ENCODE assay signal across 24 cellular contexts in genomic region chr10:77806511-77807157, GRCh38.
A peak's percentile ranks its signal among the peaks of the same experiment; 100 is the strongest.
DNase-seq lines count a peak whose midpoint lies in the region; ATAC-seq, FAIRE-seq and TF ChIP-seq lines count a peak whose summit lies in the region.
"Had no signal": no experiment of that assay in that cellular context is flagged by ENCODE, and none has a peak within 500 bp of the region (broad histone marks: within the 10 kb centered on the region; RNA-seq: fewer than 3 reads in every experiment).

No MANE protein-coding gene starts in this region.

- H3K9ac ChIP-seq in kidney (ENCODE audit: low read length in 2 of 2) (no peak overlapping the region), neuronal stem cell (ENCODE audit: low read depth, low read length, poor library complexity) (no peak overlapping the region), endodermal cell (ENCODE audit: extremely low read depth, low read length, poor library complexity, severe bottlenecking) (no peak overlapping the region)
- H3K9ac ChIP-seq: BLaER1 had no signal

- no peak overlapping the region for H2AK5ac ChIP-seq in neuronal stem cell (ENCODE audit: low read depth, low read length)

- FAIRE-seq in kidney (lab: Jason Lieb, UNC), result no peak
- FAIRE-seq: A204.1, G401.6, GM12878, GM19239, H54 had no signal

- peaks cover 36% of the 10 kb centered on the region for H3K36me3 ChIP-seq in cardiac muscle cell
- peaks cover 0 to 98% (median 73%) of the 10 kb centered on the region in 9 donors for H3K36me3 ChIP-seq in heart left ventricle
- peaks cover 53 to 55% of the 10 kb centered on the region in 2 donors for H3K36me3 ChIP-seq in kidney (ENCODE audit: control insufficient read depth in 1 of 2, insufficient read depth in 2 of 2, low read length in 2 of 2)
- H3K36me3 ChIP-seq in neuronal stem cell (replicated peaks in 1 of 2; ENCODE audit: control insufficient read depth in 2 of 2, insufficient read depth in 2 of 2, low read length in 2 of 2), result peaks cover 57 to 99% of the 10 kb centered on the region in 2 donors
- H3K36me3 ChIP-seq in endodermal cell (ENCODE audit: control insufficient read depth, insufficient read depth, low read length), result peaks cover 80% of the 10 kb centered on the region

- H3K27me3 Mint-ChIP-seq in HFFc6 (ENCODE audit: insufficient read depth) (peaks cover 7% of the 10 kb centered on the region), endodermal cell (ENCODE audit: insufficient read depth) (no peaks in the 10 kb centered on the region)
- H3K27me3 Mint-ChIP-seq: B cell; CD4-positive, CD25-positive, alpha-beta regulatory T cell had no signal

- peaks cover 4% of the 10 kb centered on the region for H3K79me1 ChIP-seq in neuronal stem cell (ENCODE audit: low read depth, low read length)

- no peak for TF ChIP-seq POLR2A in heart left ventricle (IDR thresholded peaks at IDR 0.05)
- TF ChIP-seq POLR2A in erythroblast (IDR thresholded peaks at IDR 0.05; ENCODE audit: low read length), result no peak

- H4K8ac ChIP-seq in neuronal stem cell (ENCODE audit: low read depth, low read length), result no peak overlapping the region

- no peaks in the 10 kb centered on the region for H3K4me1 ChIP-seq in cardiac muscle cell (ENCODE audit: low read depth)
- H3K4me1 ChIP-seq in heart left ventricle, result no peaks in the 10 kb centered on the region
- H3K4me1 ChIP-seq in kidney (ENCODE audit: control insufficient read depth in 1 of 2, insufficient read depth in 1 of 2, low read depth in 1 of 2, low read length in 2 of 2), result no peaks in the 10 kb centered on the region
- peaks cover 0 to 4% of the 10 kb centered on the region in 2 donors for H3K4me1 ChIP-seq in neuronal stem cell (ENCODE audit: control insufficient read depth in 2 of 2, insufficient read depth in 1 of 2, low read depth in 1 of 2, low read length in 2 of 2)
- H3K4me1 ChIP-seq in endodermal cell (ENCODE audit: control insufficient read depth, insufficient read depth, low read length), result no peaks in the 10 kb centered on the region
- H3K4me1 ChIP-seq: Caco-2 had no signal

- no peak overlapping the region for H3K4me3 ChIP-seq in cardiac muscle cell
- H3K4me3 ChIP-seq in heart left ventricle, result no peak overlapping the region
- no peak overlapping the region for H3K4me3 ChIP-seq in kidney (ENCODE audit: low read length in 2 of 2)
- H3K4me3 ChIP-seq in neuronal stem cell (ENCODE audit: low read length in 2 of 2), result no peak overlapping the region
- no peak overlapping the region for H3K4me3 ChIP-seq in endodermal cell (ENCODE audit: low read length)
- H3K4me3 ChIP-seq: BLaER1, GM12878, HAP-1 had no signal

- peak overlapping the region; percentile 54 for H3K27ac ChIP-seq in cardiac muscle cell
- H3K27ac ChIP-seq in heart left ventricle, result no peak overlapping the region
- H3K27ac ChIP-seq in kidney (ENCODE audit: low read depth in 2 of 2, low read length in 2 of 2), result no peak overlapping the region
- no peak overlapping the region for H3K27ac ChIP-seq in neuronal stem cell (replicated peaks; ENCODE audit: low read length)
- H3K27ac ChIP-seq in endodermal cell (ENCODE audit: low read depth, low read length), result no peak overlapping the region
- H3K27ac ChIP-seq: 22Rv1, BLaER1, C4-2B had no signal

- H3K4me2 ChIP-seq in neuronal stem cell (ENCODE audit: insufficient read depth, low read length, poor library complexity, severe bottlenecking), result no peak overlapping the region
- H3K4me2 ChIP-seq: BLaER1 had no signal

- no peak overlapping the region for H2BK15ac ChIP-seq in neuronal stem cell (ENCODE audit: low read length)

- no peak for DNase-seq in cardiac muscle cell (ENCODE audit: low read depth in 1 of 2, low spot score in 1 of 2)
- no peak for DNase-seq in heart left ventricle
- peak; percentile 33 for DNase-seq in kidney
- DNase-seq in neuronal stem cell (ENCODE audit: low spot score), result no peak
- DNase-seq in erythroblast (lab: John Stamatoyannopoulos, UW), result no peak
- DNase-seq in HFFc6, result no peak
- no peak for DNase-seq in endodermal cell
- no peak for DNase-seq in GM03348 (ENCODE audit: low spot score)
- DNase-seq: Caco-2; CD4-positive, CD25-positive, alpha-beta regulatory T cell; CD8-positive, alpha-beta T cell; DMS153; DND-41; GOT3 had no signal

- ATAC-seq in heart left ventricle, result no peak
- ATAC-seq: CD8-positive, alpha-beta T cell; GM12878 had no signal

- no peaks in the 10 kb centered on the region for H3K27me3 ChIP-seq in cardiac muscle cell
- H3K27me3 ChIP-seq in heart left ventricle, result no peaks in the 10 kb centered on the region
- H3K27me3 ChIP-seq in neuronal stem cell (ENCODE audit: control insufficient read depth in 3 of 3, insufficient read depth in 3 of 3, low read depth in 1 of 3, low read length in 3 of 3), result no peaks in the 10 kb centered on the region
- no peaks in the 10 kb centered on the region for H3K27me3 ChIP-seq in endodermal cell (ENCODE audit: control insufficient read depth, insufficient read depth, low read length, poor library complexity, severe bottlenecking)
- H3K27me3 ChIP-seq: BLaER1 had no signal

- H3K23ac ChIP-seq in neuronal stem cell (ENCODE audit: low read depth, low read length, poor library complexity), result peak overlapping the region; percentile 55

- H3K14ac ChIP-seq in neuronal stem cell (ENCODE audit: low read length), result no peak overlapping the region

- no peak overlapping the region for H3K27ac Mint-ChIP-seq in HFFc6
- H3K27ac Mint-ChIP-seq in endodermal cell, result no peak overlapping the region
- H3K27ac Mint-ChIP-seq: B cell; CD4-positive, CD25-positive, alpha-beta regulatory T cell; CD8-positive, alpha-beta T cell had no signal

- H3K36me3 Mint-ChIP-seq in HFFc6 (ENCODE audit: low read depth) (peaks cover 28% of the 10 kb centered on the region), endodermal cell (ENCODE audit: low read depth) (peaks cover 84% of the 10 kb centered on the region)
- H3K36me3 Mint-ChIP-seq: CD4-positive, CD25-positive, alpha-beta regulatory T cell; CD8-positive, alpha-beta T cell had no signal

- H3K4me1 Mint-ChIP-seq in HFFc6 (ENCODE audit: low read depth) (peaks cover 16% of the 10 kb centered on the region), endodermal cell (no peaks in the 10 kb centered on the region)
- H3K4me1 Mint-ChIP-seq: B cell had no signal

- no peak overlapping the region for H2BK120ac ChIP-seq in neuronal stem cell (ENCODE audit: low read depth, low read length)

- H3K9me3 Mint-ChIP-seq in HFFc6, result no peaks in the 10 kb centered on the region
- H3K9me3 Mint-ChIP-seq in endodermal cell, result no peaks in the 10 kb centered on the region
- H3K9me3 Mint-ChIP-seq: CD4-positive, CD25-positive, alpha-beta regulatory T cell; CD8-positive, alpha-beta T cell had no signal

- H2BK5ac ChIP-seq in neuronal stem cell (ENCODE audit: low read length), result no peak overlapping the region

- H3K18ac ChIP-seq in neuronal stem cell (ENCODE audit: low read length), result no peak overlapping the region

- 86 to 90% (median 89%) methylated on average over 19 of the region's 19 CpGs for WGBS in heart left ventricle, 4 donors
- no CpG with 5 or more reads among the region's 19 CpGs for WGBS in neuronal stem cell (ENCODE audit: extremely low coverage in 2 of 2, insufficient read length in 2 of 2, insufficient replicate concordance in 1 of 2), 2 donors
- 90 to 94% methylated on average over 13 to 19 of the region's 19 CpGs for WGBS in endodermal cell (ENCODE audit: insufficient coverage in 1 of 2, insufficient read length in 1 of 2), 2 experiments

- no peak overlapping the region for H2AFZ ChIP-seq in neuronal stem cell (ENCODE audit: low read length)

- intact Hi-C loops in heart left ventricle (cut with DNase I), result no loop called here
- intact Hi-C loops in kidney (cut with DNase I), result no loop called here

- H4K91ac ChIP-seq in neuronal stem cell (ENCODE audit: low read depth, low read length, poor library complexity), result no peak overlapping the region

- no peak overlapping the region for H2BK12ac ChIP-seq in neuronal stem cell (ENCODE audit: low read length)

- H3K4me3 Mint-ChIP-seq in HFFc6 (no peak overlapping the region), endodermal cell (no peak overlapping the region)
- H3K4me3 Mint-ChIP-seq: B cell; CD4-positive, CD25-positive, alpha-beta regulatory T cell; CD8-positive, alpha-beta T cell had no signal

- TF ChIP-seq CTCF in cardiac muscle cell (IDR thresholded peaks at IDR 0.05; ENCODE audit: low read depth, low read length) (no peak), heart left ventricle (IDR thresholded peaks at IDR 0.05) (no peak), kidney (IDR thresholded peaks at IDR 0.05; ENCODE audit: borderline replicate concordance, extremely low read depth, insufficient read depth) (no peak), HFFc6 (IDR thresholded peaks at IDR 0.05) (no peak), endodermal cell (conservative IDR thresholded peaks at IDR 0.05) (no peak)

- H3K4ac ChIP-seq in neuronal stem cell (ENCODE audit: low read length), result no peak overlapping the region

- no peaks in the 10 kb centered on the region for H3K9me3 ChIP-seq in cardiac muscle cell (ENCODE audit: low read depth)
- no peaks in the 10 kb centered on the region for H3K9me3 ChIP-seq in heart left ventricle
- no peaks in the 10 kb centered on the region for H3K9me3 ChIP-seq in kidney (ENCODE audit: control insufficient read depth in 1 of 2, low read length in 2 of 2)
- no peaks in the 10 kb centered on the region for H3K9me3 ChIP-seq in neuronal stem cell (replicated peaks in 1 of 2; ENCODE audit: control insufficient read depth in 2 of 2, insufficient read depth in 1 of 2, low read depth in 1 of 2, low read length in 2 of 2)
- H3K9me3 ChIP-seq in endodermal cell (ENCODE audit: control insufficient read depth, low read length), result no peaks in the 10 kb centered on the region
- H3K9me3 ChIP-seq: BLaER1, Caco-2, HAP-1 had no signal
